ENCODE assay signal across 8 cellular contexts in the genomic region with DNA sequence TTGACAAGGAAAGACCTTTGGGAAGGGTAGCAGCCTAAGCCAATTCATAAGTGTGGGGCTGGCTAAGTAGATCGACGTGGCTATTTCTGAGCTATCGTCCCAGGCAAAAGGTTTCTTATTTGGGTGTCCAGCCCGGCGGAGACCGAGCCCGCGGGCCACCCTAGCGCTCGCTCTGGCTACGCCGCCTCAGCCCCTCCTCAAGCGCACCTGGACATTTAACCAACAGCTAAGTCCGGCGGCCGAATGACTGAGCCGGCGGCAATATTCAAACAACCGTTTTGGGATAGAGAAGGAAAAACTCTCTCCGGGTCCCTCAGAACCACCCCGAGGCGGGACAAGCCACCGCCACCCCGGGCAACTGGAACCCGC. TPM values are rescaled to one million over a fixed set of nuclear protein-coding genes. Genes with fewer than 3 reads are reported as not detected.
DNase-seq lines count a peak whose midpoint lies in the region; ATAC-seq and TF ChIP-seq lines count a peak whose summit lies in the region.

No MANE protein-coding gene starts in this region.

- BruUV-seq in OCI-LY7 (replicated peaks; lab: Mats Ljungman, UMichigan) = no TSS peak

- ATAC-seq in HG02973 (IDR thresholded peaks at IDR 0.05; ENCODE audit: unreplicated experiment) = peak; percentile 15

- H2AFZ ChIP-seq in OCI-LY7 (ENCODE audit: low read length) = peak overlapping the region; percentile 65

- intact Hi-C loops in OCI-LY7 (cut with micrococcal nuclease; ENCODE audit: unreplicated experiment) = loop anchor here (2.0 to 10.0 kb wide), 3 partner anchors 84 to 194 kb away; no protein-coding TSS in a partner anchor

- H3K27me3 ChIP-seq in effector memory CD4-positive, alpha-beta T cell (replicated peaks; ENCODE audit: control insufficient read depth, insufficient read depth, low read length, poor library complexity, severe bottlenecking) = no peaks in the 10 kb centered on the region

- DNase-seq in activated naive CD4-positive, alpha-beta T cell treated with anti-CD3 and anti-CD28 coated beads, Interleukin-2, amount 50 U/mL, for 16 hours = no peak
- DNase-seq in OCI-LY7 (ENCODE audit: low spot score) = peak; percentile 13
- no peak for DNase-seq in effector memory CD4-positive, alpha-beta T cell
- DNase-seq in type B pancreatic cell (ENCODE audit: extremely low spot score, unreplicated experiment) = peak; percentile 68
- DNase-seq in AG20443 (ENCODE audit: low spot score) = no peak

- H3K4me3 ChIP-seq in OCI-LY7 (ENCODE audit: low read depth, low read length, poor library complexity, severe bottlenecking) (peak overlapping the region; percentile 81), mesodermal cell (ENCODE audit: extremely low read depth, insufficient read depth, low read length, poor library complexity, severe bottlenecking) (peak overlapping the region; percentile 68)
- peak overlapping the region; percentile 85 for H3K4me3 ChIP-seq in effector memory CD4-positive, alpha-beta T cell (ENCODE audit: insufficient read depth, low read depth, low read length, poor library complexity, severe bottlenecking)

- H3K4me3 Mint-ChIP-seq in activated naive CD4-positive, alpha-beta T cell treated with anti-CD3 and anti-CD28 coated beads, Interleukin-2, amount 50 U/mL, for 24 hours = peak overlapping the region; percentile 94
- peak overlapping the region; percentile 93 for H3K4me3 Mint-ChIP-seq in type B pancreatic cell

- no peaks in the 10 kb centered on the region for H3K9me3 Mint-ChIP-seq in activated naive CD4-positive, alpha-beta T cell treated with anti-CD3 and anti-CD28 coated beads, Interleukin-2, amount 50 U/mL, for 24 hours
- no peaks in the 10 kb centered on the region for H3K9me3 Mint-ChIP-seq in type B pancreatic cell

- H3K4me2 ChIP-seq in OCI-LY7 (ENCODE audit: low read length) = peak overlapping the region; percentile 92

- no peaks in the 10 kb centered on the region for H3K36me3 Mint-ChIP-seq in activated naive CD4-positive, alpha-beta T cell treated with anti-CD3 and anti-CD28 coated beads, Interleukin-2, amount 50 U/mL, for 24 hours
- no peaks in the 10 kb centered on the region for H3K36me3 Mint-ChIP-seq in type B pancreatic cell

- no peaks in the 10 kb centered on the region for H3K9me2 ChIP-seq in OCI-LY7 (ENCODE audit: insufficient read depth, low read length)

- H3K9me3 ChIP-seq in OCI-LY7 (ENCODE audit: low read length) (peaks cover 7% of the 10 kb centered on the region; the same call in 1 of the 2 replicates), mesodermal cell (ENCODE audit: control insufficient read depth, low read length) (no peaks in the 10 kb centered on the region)
- H3K9me3 ChIP-seq in effector memory CD4-positive, alpha-beta T cell (ENCODE audit: control insufficient read depth, low read length) = no peaks in the 10 kb centered on the region

- no peak for TF ChIP-seq CTCF in OCI-LY7 (conservative IDR thresholded peaks at IDR 0.05; ENCODE audit: low read length)
- no peak for TF ChIP-seq CTCF in type B pancreatic cell (conservative IDR thresholded peaks at IDR 0.05)

- H3K27ac ChIP-seq in OCI-LY7 (ENCODE audit: low read depth, low read length, poor library complexity, severe bottlenecking) (no peak overlapping the region), mesodermal cell (ENCODE audit: low read depth, low read length, severe bottlenecking) (peak overlapping the region; percentile 43)
- peak overlapping the region; percentile 72 for H3K27ac ChIP-seq in effector memory CD4-positive, alpha-beta T cell (ENCODE audit: insufficient read depth, low read length, poor library complexity, severe bottlenecking)

- no peaks in the 10 kb centered on the region for H3K79me2 ChIP-seq in OCI-LY7 (ENCODE audit: insufficient read depth, low read depth, low read length)

- H3K27ac Mint-ChIP-seq in activated naive CD4-positive, alpha-beta T cell treated with anti-CD3 and anti-CD28 coated beads, Interleukin-2, amount 50 U/mL, for 24 hours = no peak overlapping the region
- H3K27ac Mint-ChIP-seq in type B pancreatic cell = peak overlapping the region; percentile 97

- peaks cover 7% of the 10 kb centered on the region for H3K4me1 ChIP-seq in OCI-LY7 (ENCODE audit: insufficient read depth, low read length, poor library complexity, severe bottlenecking)
- peaks cover 4% of the 10 kb centered on the region for H3K4me1 ChIP-seq in effector memory CD4-positive, alpha-beta T cell (ENCODE audit: control insufficient read depth, insufficient read depth, low read length, poor library complexity, severe bottlenecking)
- no peaks in the 10 kb centered on the region for H3K4me1 ChIP-seq in mesodermal cell (ENCODE audit: control insufficient read depth, insufficient read depth, low read length, poor library complexity, severe bottlenecking)

- no peaks in the 10 kb centered on the region for H3K27me3 Mint-ChIP-seq in activated naive CD4-positive, alpha-beta T cell treated with anti-CD3 and anti-CD28 coated beads, Interleukin-2, amount 50 U/mL, for 24 hours
- no peaks in the 10 kb centered on the region for H3K27me3 Mint-ChIP-seq in type B pancreatic cell

- H4K20me1 ChIP-seq in OCI-LY7 (ENCODE audit: insufficient read depth, low read length) = no peaks in the 10 kb centered on the region

- H3K36me3 ChIP-seq in OCI-LY7 (ENCODE audit: insufficient read depth, low read length) (no peaks in the 10 kb centered on the region), mesodermal cell (ENCODE audit: control insufficient read depth, insufficient read depth, low read length) (no peaks in the 10 kb centered on the region)
- H3K36me3 ChIP-seq in effector memory CD4-positive, alpha-beta T cell (ENCODE audit: control insufficient read depth, insufficient read depth, low read length) = no peaks in the 10 kb centered on the region

- peaks cover 35% of the 10 kb centered on the region for H3K4me1 Mint-ChIP-seq in activated naive CD4-positive, alpha-beta T cell treated with anti-CD3 and anti-CD28 coated beads, Interleukin-2, amount 50 U/mL, for 24 hours
- H3K4me1 Mint-ChIP-seq in type B pancreatic cell (ENCODE audit: unreplicated experiment) = peaks cover 12% of the 10 kb centered on the region

- CTCF ChIA-PET in OCI-LY7 (lab: Charles Lee; ENCODE audit: unreplicated experiment) = interaction anchor here (0.6 to 2.1 kb wide), 6 partner anchors 9 to 321 kb away, joined by 3 to 7 read pairs (median 4); no protein-coding TSS in a partner anchor

- 0 to 1% methylated on average over 15 to 23 of the region's 25 CpGs for WGBS in mesodermal cell (ENCODE audit: insufficient coverage in 2 of 2), 2 experiments

- POLR2A ChIA-PET in OCI-LY7 (lab: Charles Lee) = interaction anchor here (0.5 to 3.7 kb wide), 17 partner anchors 9 to 269 kb away, joined by 3 to 24 read pairs (median 4); a partner anchor contains a TSS

RNA-seq across cellular contexts. Expression of a gene that starts 0.5 kb away (rescaled TPM):
- 8.2 and 9.2 TPM in 2 replicates for total RNA-seq in OCI-LY7 (2014; rRNA removed; shearing (Covaris generic))
- total RNA-seq in OCI-LY7 (2022) (18.5 and 20.1 TPM in 2 replicates), type B pancreatic cell (ENCODE audit: low replicate concordance) (43.2 and 86.4 TPM in 2 replicates)
- 24.8 TPM for polyA plus RNA-seq in mesodermal cell (2013, experiment 1 of 2)
- polyA plus RNA-seq in mesodermal cell (2013, experiment 2 of 2) = 29.8 TPM

RNA-seq across cellular contexts. Expression of a gene that starts 27.9 kb away (rescaled TPM):
- total RNA-seq in OCI-LY7 (2014; rRNA removed; shearing (Covaris generic)) = not detected in 2 replicates
- total RNA-seq in OCI-LY7 (2022) (not detected in 2 replicates), type B pancreatic cell (ENCODE audit: low replicate concordance) (not detected in 2 replicates)
- polyA plus RNA-seq in mesodermal cell (2013, experiment 1 of 2) = 0.33 TPM
- polyA plus RNA-seq in mesodermal cell (2013, experiment 2 of 2) = 0.51 TPM

Comparison
In these comparisons a context has a peak if more than half of its experiments do, and no peak if none do; other contexts are left out.
1. DNase-seq: peak in OCI-LY7 (single experiment) and type B pancreatic cell (single experiment); none in activated naive CD4-positive, alpha-beta T cell treated with anti-CD3 and anti-CD28 coated beads, Interleukin-2, amount 50 U/mL, for 16 hours (single experiment), effector memory CD4-positive, alpha-beta T cell (0 of 3) and AG20443 (single experiment).
2. Peak in every context shown above with its lines, with median percentiles within 50 percentile points of each other: H3K4me3 ChIP-seq.